ENCODE assay signal across 9 cellular contexts in genomic region chr6:117600008-117600743, GRCh38. TPM values are rescaled to one million over a fixed set of nuclear protein-coding genes. Genes with fewer than 3 reads are reported as not detected.
A peak's percentile ranks its signal among the peaks of the same experiment; 100 is the strongest.
DNase-seq lines count a peak whose midpoint lies in the region; ATAC-seq and TF ChIP-seq lines count a peak whose summit lies in the region.
"Had no signal": no experiment of that assay in that cellular context is flagged by ENCODE, and none has a peak within 500 bp of the region (broad histone marks: within the 10 kb centered on the region; RNA-seq: fewer than 3 reads in every experiment).

No MANE protein-coding gene starts in this region.

- H3K9ac ChIP-seq in Loucy (ENCODE audit: low read depth, low read length, poor library complexity, severe bottlenecking): peak overlapping the region; percentile 96

- TF ChIP-seq POLR2A in transverse colon (IDR thresholded peaks at IDR 0.05): no peak

- H3K9me3 ChIP-seq in Loucy (ENCODE audit: insufficient read depth, low read depth, low read length) (peaks cover 9% of the 10 kb centered on the region; the same call in 1 of the 2 replicates), transverse colon (no peaks in the 10 kb centered on the region)
- H3K9me3 ChIP-seq: testis had no signal

- intact Hi-C loops in Calu3 (cut with micrococcal nuclease; ENCODE audit: unreplicated experiment) (loop anchor here (5.0 kb wide), 1 partner anchor 227 kb away; no protein-coding TSS in a partner anchor), transverse colon (cut with DNase I; ENCODE audit: low total_unique reads) (no loop called here)

- POLR2A ChIA-PET in naive thymus-derived CD8-positive, alpha-beta T cell (lab: Charles Lee): interaction anchor here (5.1 kb wide), 1 partner anchor 51 kb away, joined by 46 read pairs; no protein-coding TSS in a partner anchor
- POLR2A ChIA-PET in GM10248 (lab: Yijun Ruan, JAX): no interaction called here

- DNase-seq in Calu3 (no peak), GM19238 (ENCODE audit: insufficient read length, low spot score) (no peak), GM10248 (ENCODE audit: extremely low spot score) (no peak), NCI-H146 treated with DMSO at 0.1 percent for 48 hours (lab: John Stamatoyannopoulos, UW; ENCODE audit: unreplicated experiment) (no peak), transverse colon (no peak)
- DNase-seq in activated naive CD8-positive, alpha-beta T cell treated with anti-CD3 and anti-CD28 coated beads, Interleukin-2, amount 50 U/mL, for 24 hours: no peak
- DNase-seq in naive thymus-derived CD8-positive, alpha-beta T cell: no peak
- DNase-seq: testis had no signal

- peaks cover 18% of the 10 kb centered on the region for H3K4me1 ChIP-seq in Loucy (ENCODE audit: insufficient read depth, low read length, poor library complexity, severe bottlenecking)
- peaks cover 15 to 47% (median 25%) of the 10 kb centered on the region in 4 donors for H3K4me1 ChIP-seq in transverse colon

- H3K79me2 ChIP-seq in Loucy (ENCODE audit: insufficient read depth, low read length): peaks cover 59% of the 10 kb centered on the region

- in situ Hi-C loops in transverse colon (cut with MboI; ENCODE audit: low pct_ligation_motif_present in 1 of 4, low pct_unique_long_range_greater_than_20kb in 1 of 4, low sequenced_read_pairs in 3 of 4): no loop called here

- H3K36me3 Mint-ChIP-seq in Calu3 (ENCODE audit: insufficient read depth, unreplicated experiment): peaks cover 40% of the 10 kb centered on the region
- H3K36me3 Mint-ChIP-seq in activated naive CD8-positive, alpha-beta T cell treated with anti-CD3 and anti-CD28 coated beads, Interleukin-2, amount 50 U/mL, for 24 hours (ENCODE audit: low read depth): peaks cover 44% of the 10 kb centered on the region
- H3K36me3 Mint-ChIP-seq in naive thymus-derived CD8-positive, alpha-beta T cell: peaks cover 0 to 33% (median 27%) of the 10 kb centered on the region in 3 donors

- no peaks in the 10 kb centered on the region for H3K9me3 Mint-ChIP-seq in Calu3 (ENCODE audit: low read depth, unreplicated experiment)
- H3K9me3 Mint-ChIP-seq in activated naive CD8-positive, alpha-beta T cell treated with anti-CD3 and anti-CD28 coated beads, Interleukin-2, amount 50 U/mL, for 24 hours: peaks cover 15% of the 10 kb centered on the region
- peaks cover 0 to 8% (median 0%) of the 10 kb centered on the region in 9 donors for H3K9me3 Mint-ChIP-seq in naive thymus-derived CD8-positive, alpha-beta T cell

- TF ChIP-seq EP300 in transverse colon (IDR thresholded peaks at IDR 0.05; ENCODE audit: low read depth): no peak

- ATAC-seq in activated naive CD8-positive, alpha-beta T cell treated with anti-CD3 and anti-CD28 coated beads, Interleukin-2, amount 50 U/mL, for 24 hours: no peak
- ATAC-seq in naive thymus-derived CD8-positive, alpha-beta T cell: no peak

- peaks cover 19% of the 10 kb centered on the region for H3K4me1 Mint-ChIP-seq in Calu3 (ENCODE audit: low read depth, unreplicated experiment)
- peaks cover 57% of the 10 kb centered on the region for H3K4me1 Mint-ChIP-seq in activated naive CD8-positive, alpha-beta T cell treated with anti-CD3 and anti-CD28 coated beads, Interleukin-2, amount 50 U/mL, for 24 hours
- H3K4me1 Mint-ChIP-seq in naive thymus-derived CD8-positive, alpha-beta T cell: peaks cover 21 to 63% (median 35%) of the 10 kb centered on the region in 4 donors

- CTCF ChIA-PET in Calu3 (lab: Charles Lee): no interaction called here
- CTCF ChIA-PET in GM10248 (lab: Yijun Ruan, JAX): no interaction called here

- H3F3A ChIP-seq in Loucy (ENCODE audit: low read depth): no peaks in the 10 kb centered on the region

- peak overlapping the region; percentile 95 for H3K4me3 ChIP-seq in Loucy (ENCODE audit: low read length, poor library complexity, severe bottlenecking)
- peak overlapping the region in 1 of 4 donors; percentile 94 for H3K4me3 ChIP-seq in transverse colon

- H3K4me2 ChIP-seq in Loucy (ENCODE audit: low read depth, low read length, poor library complexity, severe bottlenecking): peak overlapping the region; percentile 91

- peak overlapping the region; percentile 47 for H3K27ac Mint-ChIP-seq in Calu3 (ENCODE audit: unreplicated experiment)
- no peak overlapping the region for H3K27ac Mint-ChIP-seq in activated naive CD8-positive, alpha-beta T cell treated with anti-CD3 and anti-CD28 coated beads, Interleukin-2, amount 50 U/mL, for 24 hours
- H3K27ac Mint-ChIP-seq in naive thymus-derived CD8-positive, alpha-beta T cell: no peak overlapping the region

- BruUV-seq in Calu3 (replicated peaks; lab: Mats Ljungman, UMichigan): no TSS peak

- no peaks in the 10 kb centered on the region for H3K27me3 ChIP-seq in Loucy (ENCODE audit: insufficient read depth, low read length, poor library complexity, severe bottlenecking)
- no peaks in the 10 kb centered on the region for H3K27me3 ChIP-seq in transverse colon
- H3K27me3 ChIP-seq: testis had no signal

- peak overlapping the region; percentile 99 for H3K4me3 Mint-ChIP-seq in Calu3 (ENCODE audit: low read depth, unreplicated experiment)
- H3K4me3 Mint-ChIP-seq in activated naive CD8-positive, alpha-beta T cell treated with anti-CD3 and anti-CD28 coated beads, Interleukin-2, amount 50 U/mL, for 24 hours: peak overlapping the region; percentile 98
- peak overlapping the region; percentile 43 to 100 (median 98) for H3K4me3 Mint-ChIP-seq in naive thymus-derived CD8-positive, alpha-beta T cell

- peaks cover 9% of the 10 kb centered on the region for H3K36me3 ChIP-seq in Loucy (ENCODE audit: insufficient read depth, low read length)
- no peaks in the 10 kb centered on the region for H3K36me3 ChIP-seq in transverse colon

- WGBS in transverse colon (ENCODE audit: low coverage in 1 of 2), 2 donors: 78 to 91% methylated on average over 3 to 6 of the region's 6 CpGs

- no peaks in the 10 kb centered on the region for H3K9me2 ChIP-seq in Loucy (replicated peaks; ENCODE audit: low read depth, low read length)

- no peak overlapping the region for H3K27ac ChIP-seq in transverse colon
- H3K27ac ChIP-seq: testis had no signal

- H4K20me1 ChIP-seq in Loucy (ENCODE audit: insufficient read depth, low read length, poor library complexity, severe bottlenecking): peaks cover 44% of the 10 kb centered on the region

- no peaks in the 10 kb centered on the region for H3K27me3 Mint-ChIP-seq in Calu3 (ENCODE audit: unreplicated experiment)
- no peaks in the 10 kb centered on the region for H3K27me3 Mint-ChIP-seq in activated naive CD8-positive, alpha-beta T cell treated with anti-CD3 and anti-CD28 coated beads, Interleukin-2, amount 50 U/mL, for 24 hours
- no peaks in the 10 kb centered on the region for H3K27me3 Mint-ChIP-seq in naive thymus-derived CD8-positive, alpha-beta T cell

- no peak overlapping the region for H2AFZ ChIP-seq in Loucy (ENCODE audit: low read length)

- TF ChIP-seq CTCF in Calu3 (IDR thresholded peaks at IDR 0.05; ENCODE audit: unreplicated experiment): no peak
- no peak for TF ChIP-seq CTCF in Loucy (conservative IDR thresholded peaks at IDR 0.05; ENCODE audit: low read length)
- no peak for TF ChIP-seq CTCF in GM10248 (IDR thresholded peaks at IDR 0.05; ENCODE audit: control extremely low read depth, extremely low read depth, low read depth, missing control alignments)
- no peak for TF ChIP-seq CTCF in transverse colon (IDR thresholded peaks at IDR 0.05)

RNA-seq across cellular contexts. Expression of gene GOPC, which starts 2.1 kb away (rescaled TPM):
- total RNA-seq in Calu3 (2022) (28.8 and 33.5 TPM in 2 replicates), transverse colon (10 to 100 TPM; 18.3 to 39.9 (median 29.5) TPM)
- 10 to 100 TPM; 33.1 to 35.0 TPM for total RNA-seq in naive thymus-derived CD8-positive, alpha-beta T cell
- 10 to 100 TPM; 11.8 to 14.2 (median 11.8) TPM for polyA plus RNA-seq in naive thymus-derived CD8-positive, alpha-beta T cell
